Comparison of ENCODE assay signal across 1 cellular context in genomic region chr19:21602659-21603430, GRCh38.
A peak's percentile ranks its signal among the peaks of the same experiment; 100 is the strongest.
TF ChIP-seq lines count a peak whose summit lies in the region.
"Not testable (repeated sequence)": the region's sequence is repeated elsewhere in the genome, so short reads cannot be mapped to it uniquely, and the experiment has no call there.

No MANE protein-coding gene starts in this region.

TF ChIP-seq in K562, 482 proteins besides CTCF, POLR2A, EP300 and RAD21 (continued from another document):
- TF ChIP-seq BHLHE40 (IDR thresholded peaks at IDR 0.05; ENCODE audit: low read length) = peak; percentile 57; the same call in 1 of the 2 replicates
- TF ChIP-seq TRIM24 (IDR thresholded peaks at IDR 0.05) = peak; percentile 96
- TF ChIP-seq GATAD2B (IDR thresholded peaks at IDR 0.05; ENCODE audit: borderline replicate concordance) = peak; percentile 87; the same call in 1 of the 2 replicates
- TF ChIP-seq ATF1 (CRISPR knock-in tag; IDR thresholded peaks at IDR 0.05); PBX2 (CRISPR knock-in tag; IDR thresholded peaks at IDR 0.05; ENCODE audit: low read depth); MYNN (CRISPR knock-in tag; IDR thresholded peaks at IDR 0.05); TEAD4 (CRISPR knock-in tag; IDR thresholded peaks at IDR 0.05; ENCODE audit: borderline replicate concordance): not testable (repeated sequence)
- TF ChIP-seq ATF1 (tag; IDR thresholded peaks at IDR 0.05) = peak; percentile 49
- TF ChIP-seq, protein P1, sequence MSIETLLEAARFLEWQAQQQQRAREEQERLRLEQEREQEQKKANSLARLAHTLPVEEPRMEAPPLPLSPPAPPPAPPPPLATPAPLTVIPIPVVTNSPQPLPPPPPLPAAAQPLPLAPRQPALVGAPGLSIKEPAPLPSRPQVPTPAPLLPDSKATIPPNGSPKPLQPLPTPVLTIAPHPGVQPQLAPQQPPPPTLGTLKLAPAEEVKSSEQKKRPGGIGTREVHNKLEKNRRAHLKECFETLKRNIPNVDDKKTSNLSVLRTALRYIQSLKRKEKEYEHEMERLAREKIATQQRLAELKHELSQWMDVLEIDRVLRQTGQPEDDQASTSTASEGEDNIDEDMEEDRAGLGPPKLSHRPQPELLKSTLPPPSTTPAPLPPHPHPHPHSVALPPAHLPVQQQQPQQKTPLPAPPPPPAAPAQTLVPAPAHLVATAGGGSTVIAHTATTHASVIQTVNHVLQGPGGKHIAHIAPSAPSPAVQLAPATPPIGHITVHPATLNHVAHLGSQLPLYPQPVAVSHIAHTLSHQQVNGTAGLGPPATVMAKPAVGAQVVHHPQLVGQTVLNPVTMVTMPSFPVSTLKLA (conservative IDR thresholded peaks at IDR 0.05) = peak in 1 of 2 experiments; percentile 66; a peak in 3 of 4 replicates
- TF ChIP-seq, protein P2, sequence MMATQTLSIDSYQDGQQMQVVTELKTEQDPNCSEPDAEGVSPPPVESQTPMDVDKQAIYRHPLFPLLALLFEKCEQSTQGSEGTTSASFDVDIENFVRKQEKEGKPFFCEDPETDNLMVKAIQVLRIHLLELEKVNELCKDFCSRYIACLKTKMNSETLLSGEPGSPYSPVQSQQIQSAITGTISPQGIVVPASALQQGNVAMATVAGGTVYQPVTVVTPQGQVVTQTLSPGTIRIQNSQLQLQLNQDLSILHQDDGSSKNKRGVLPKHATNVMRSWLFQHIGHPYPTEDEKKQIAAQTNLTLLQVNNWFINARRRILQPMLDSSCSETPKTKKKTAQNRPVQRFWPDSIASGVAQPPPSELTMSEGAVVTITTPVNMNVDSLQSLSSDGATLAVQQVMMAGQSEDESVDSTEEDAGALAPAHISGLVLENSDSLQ (IDR thresholded peaks at IDR 0.05) = peak; percentile 74
- peak; percentile 97 for TF ChIP-seq RNF2 (IDR thresholded peaks at IDR 0.05)
- peak; percentile 64; the same call in 1 of the 2 replicates for TF ChIP-seq NR2C1 (IDR thresholded peaks at IDR 0.05)
- peak; percentile 81 for TF ChIP-seq NR2C1 (tag; IDR thresholded peaks at IDR 0.05)
- peak; percentile 95 for TF ChIP-seq PBX2 (tag; conservative IDR thresholded peaks at IDR 0.05; ENCODE audit: low read depth)
- TF ChIP-seq TAL1 (IDR thresholded peaks at IDR 0.05) = peak; percentile 98
- 0 out of 2 replicates have a peak, but pooled peaks have one; percentile 47 for TF ChIP-seq ADNP (tag; IDR thresholded peaks at IDR 0.05)
- TF ChIP-seq NR1H2 (CRISPR knock-in tag; IDR thresholded peaks at IDR 0.05) = 0 out of 2 replicates have a peak, but pooled peaks have one; percentile 26
- peak; percentile 95 for TF ChIP-seq MEIS2 (IDR thresholded peaks at IDR 0.05; ENCODE audit: partially characterized antibody)
- peak in 1 of 2 experiments; percentile 75; a peak in 1 of 4 replicates for TF ChIP-seq HDAC1 (IDR thresholded peaks at IDR 0.05)
- peak; percentile 68; the same call in 1 of the 2 replicates for TF ChIP-seq ARID3A (IDR thresholded peaks at IDR 0.05; ENCODE audit: borderline replicate concordance, low read depth, low read length)
- TF ChIP-seq MYNN (IDR thresholded peaks at IDR 0.05) = 0 out of 2 replicates have a peak, but pooled peaks have one; percentile 36
- peak; percentile 72 to 73; a peak in 3 of 4 replicates for TF ChIP-seq FOXK2 (conservative IDR thresholded peaks at IDR 0.05 in 1 of 2, IDR thresholded peaks at IDR 0.05 in 1 of 2; ENCODE audit: low read depth in 2 of 2)
- TF ChIP-seq TAF9B (IDR thresholded peaks at IDR 0.05; ENCODE audit: partially characterized antibody) = peak; percentile 82
- TF ChIP-seq PYGO2 (tag; IDR thresholded peaks at IDR 0.05) = 0 out of 2 replicates have a peak, but pooled peaks have one; percentile 51
- peak; percentile 93 for TF ChIP-seq TEAD4 (IDR thresholded peaks at IDR 0.05; ENCODE audit: low read length)
- TF ChIP-seq POLR2AphosphoS5 (IDR thresholded peaks at IDR 0.05; ENCODE audit: control insufficient read depth, insufficient read depth, low read depth, low read length) = peak; percentile 75
- peak; percentile 65 for TF ChIP-seq POLR2H (tag; IDR thresholded peaks at IDR 0.05; ENCODE audit: low read depth)
- TF ChIP-seq ZSCAN29 (IDR thresholded peaks at IDR 0.05) = peak; percentile 53; the same call in 1 of the 2 replicates
- TF ChIP-seq, protein P3, sequence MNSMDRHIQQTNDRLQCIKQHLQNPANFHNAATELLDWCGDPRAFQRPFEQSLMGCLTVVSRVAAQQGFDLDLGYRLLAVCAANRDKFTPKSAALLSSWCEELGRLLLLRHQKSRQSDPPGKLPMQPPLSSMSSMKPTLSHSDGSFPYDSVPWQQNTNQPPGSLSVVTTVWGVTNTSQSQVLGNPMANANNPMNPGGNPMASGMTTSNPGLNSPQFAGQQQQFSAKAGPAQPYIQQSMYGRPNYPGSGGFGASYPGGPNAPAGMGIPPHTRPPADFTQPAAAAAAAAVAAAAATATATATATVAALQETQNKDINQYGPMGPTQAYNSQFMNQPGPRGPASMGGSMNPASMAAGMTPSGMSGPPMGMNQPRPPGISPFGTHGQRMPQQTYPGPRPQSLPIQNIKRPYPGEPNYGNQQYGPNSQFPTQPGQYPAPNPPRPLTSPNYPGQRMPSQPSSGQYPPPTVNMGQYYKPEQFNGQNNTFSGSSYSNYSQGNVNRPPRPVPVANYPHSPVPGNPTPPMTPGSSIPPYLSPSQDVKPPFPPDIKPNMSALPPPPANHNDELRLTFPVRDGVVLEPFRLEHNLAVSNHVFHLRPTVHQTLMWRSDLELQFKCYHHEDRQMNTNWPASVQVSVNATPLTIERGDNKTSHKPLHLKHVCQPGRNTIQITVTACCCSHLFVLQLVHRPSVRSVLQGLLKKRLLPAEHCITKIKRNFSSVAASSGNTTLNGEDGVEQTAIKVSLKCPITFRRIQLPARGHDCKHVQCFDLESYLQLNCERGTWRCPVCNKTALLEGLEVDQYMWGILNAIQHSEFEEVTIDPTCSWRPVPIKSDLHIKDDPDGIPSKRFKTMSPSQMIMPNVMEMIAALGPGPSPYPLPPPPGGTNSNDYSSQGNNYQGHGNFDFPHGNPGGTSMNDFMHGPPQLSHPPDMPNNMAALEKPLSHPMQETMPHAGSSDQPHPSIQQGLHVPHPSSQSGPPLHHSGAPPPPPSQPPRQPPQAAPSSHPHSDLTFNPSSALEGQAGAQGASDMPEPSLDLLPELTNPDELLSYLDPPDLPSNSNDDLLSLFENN (IDR thresholded peaks at IDR 0.05; ENCODE audit: low read depth in 2 of 2, low read length in 2 of 2) = peak in 1 of 2 experiments; percentile 87; a peak in 2 of 4 replicates
- peak; percentile 97 for TF ChIP-seq SMAD4 (CRISPR knock-in tag; conservative IDR thresholded peaks at IDR 0.05)
- peak; percentile 67 for TF ChIP-seq FOSL1 (tag; conservative IDR thresholded peaks at IDR 0.05)
- TF ChIP-seq ZNF24 (IDR thresholded peaks at IDR 0.05) = peak; percentile 72; the same call in 1 of the 2 replicates
- peak; percentile 98 for TF ChIP-seq TCF3 (CRISPR knock-in tag; IDR thresholded peaks at IDR 0.05)
- TF ChIP-seq TARDBP (IDR thresholded peaks at IDR 0.05) = peak; percentile 82; the same call in 1 of the 2 replicates
- TF ChIP-seq CEBPB (tag; IDR thresholded peaks at IDR 0.05) = peak; percentile 94
- TF ChIP-seq ATF7 (IDR thresholded peaks at IDR 0.05) = peak; percentile 99
